ENCODE assay signal across 19 cellular contexts in the genomic region with DNA sequence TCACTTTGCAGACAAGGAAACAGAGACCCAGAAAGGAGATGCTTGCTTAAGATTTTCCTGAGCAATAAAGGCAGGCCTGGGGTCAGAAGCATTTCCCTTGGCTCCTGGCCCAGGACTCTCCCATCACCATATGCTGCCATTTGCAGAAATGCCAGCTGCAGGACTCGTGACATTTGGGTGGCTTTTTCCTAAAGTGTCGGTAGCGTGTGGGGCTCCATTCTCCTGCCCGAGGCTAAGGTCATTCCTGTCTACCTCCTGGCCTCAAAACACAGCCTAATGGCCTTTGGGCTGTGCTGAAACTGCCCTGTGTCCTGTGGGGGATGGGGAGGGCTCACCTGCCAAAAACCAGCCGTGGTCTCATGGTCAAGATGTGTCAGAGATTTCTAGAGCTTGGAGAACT.
DNase-seq lines count a peak whose midpoint lies in the region; ATAC-seq and TF ChIP-seq lines count a peak whose summit lies in the region.
"Had no signal": no experiment of that assay in that cellular context is flagged by ENCODE, and none has a peak within 500 bp of the region (broad histone marks: within the 10 kb centered on the region; RNA-seq: fewer than 3 reads in every experiment).

No MANE protein-coding gene starts in this region.

- TF ChIP-seq POLR2A in vagina (IDR thresholded peaks at IDR 0.05): no peak

- CTCF ChIA-PET in SK-N-SH (lab: Yijun Ruan, JAX): no interaction called here

- no peaks in the 10 kb centered on the region for H3K27me3 ChIP-seq in SK-N-SH (ENCODE audit: insufficient read depth)
- no peaks in the 10 kb centered on the region for H3K27me3 ChIP-seq in vagina
- H3K27me3 ChIP-seq: SJSA1 had no signal

- H4K20me1 ChIP-seq in SK-N-SH (ENCODE audit: insufficient read depth): no peaks in the 10 kb centered on the region

- H3K4me3 ChIP-seq in SK-N-SH (ENCODE audit: low read depth in 2 of 2, low read length in 1 of 2) (no peak overlapping the region), vagina (no peak overlapping the region)
- H3K4me3 ChIP-seq: SJSA1 had no signal

- peak; percentile 51 for DNase-seq in SK-N-SH
- DNase-seq in NCI-H1694 (lab: John Stamatoyannopoulos, UW): peak; percentile 6
- peak; percentile 92 for DNase-seq in RPMI8226
- no peak for DNase-seq in vagina (ENCODE audit: extremely low spot score in 2 of 2)
- no peak for DNase-seq in AG08396 (ENCODE audit: low spot score)
- DNase-seq: 8988T; AML-193; CD8-positive, alpha-beta T cell; GF-D8; NCI-H1092 treated with DMSO at 0.1 percent for 48 hours; NCI-H2081 treated with DMSO at 0.1 percent for 48 hours; NCI-H446 treated with DMSO at 0.1 percent for 48 hours; NCI-H774; SW 1271 had no signal

- no peak overlapping the region for H3K4me2 ChIP-seq in SK-N-SH

- WGBS in SK-N-SH (ENCODE audit: low lambda C conversion rate): 49% methylated on average over 3 of the region's 5 CpGs

- ATAC-seq in SK-N-SH treated with all-trans-retinoic acid at 6 μM for 48 hours (no peak; the same call in 2 of the 3 replicates), HG03039 (IDR thresholded peaks at IDR 0.05; ENCODE audit: unreplicated experiment) (no peak)
- ATAC-seq: CD8-positive, alpha-beta T cell; Panc1; Right ventricle myocardium inferior had no signal

- H3K9me2 ChIP-seq in SK-N-SH: no peaks in the 10 kb centered on the region

- H3K79me2 ChIP-seq in SK-N-SH (ENCODE audit: insufficient read depth): no peaks in the 10 kb centered on the region

- intact Hi-C loops in vagina (cut with DNase I): no loop called here

- H3K4me1 ChIP-seq in SK-N-SH (ENCODE audit: control insufficient read depth in 1 of 2, insufficient read depth in 2 of 2, low read depth in 1 of 2, low read length in 1 of 2): peaks cover 0 to 35% of the 10 kb centered on the region in 2 experiments; a peak in 2 of 4 replicates
- H3K4me1 ChIP-seq in vagina: no peaks in the 10 kb centered on the region
- H3K4me1 ChIP-seq: SJSA1 had no signal

- no peak for TF ChIP-seq EP300 in SK-N-SH (IDR thresholded peaks at IDR 0.05; ENCODE audit: borderline replicate concordance in 1 of 2, low read depth in 1 of 2, low read length in 1 of 2)

- no peaks in the 10 kb centered on the region for H3K36me3 ChIP-seq in SK-N-SH (replicated peaks in 1 of 2; ENCODE audit: control insufficient read depth in 1 of 2, insufficient read depth in 2 of 2, low read length in 1 of 2)
- no peaks in the 10 kb centered on the region for H3K36me3 ChIP-seq in vagina
- H3K36me3 ChIP-seq: SJSA1 had no signal

- TF ChIP-seq RAD21 in SK-N-SH (IDR thresholded peaks at IDR 0.05; ENCODE audit: low read length): no peak

- H3K27ac ChIP-seq in SK-N-SH (ENCODE audit: low read depth in 2 of 2, low read length in 1 of 2) (peak overlapping the region in 1 of 2 experiments; percentile 74; a peak in 2 of 4 replicates), vagina (no peak overlapping the region)
- H3K27ac ChIP-seq: SJSA1 had no signal

- H3K9me3 ChIP-seq in SK-N-SH (no peaks in the 10 kb centered on the region), vagina (no peaks in the 10 kb centered on the region)
- H3K9me3 ChIP-seq: SJSA1 had no signal

- no peak overlapping the region for H2AFZ ChIP-seq in SK-N-SH (ENCODE audit: low read depth)

- H3F3A ChIP-seq in SK-N-SH (replicated peaks; ENCODE audit: insufficient read depth): no peaks in the 10 kb centered on the region

- TF ChIP-seq CTCF in SK-N-SH (IDR thresholded peaks at IDR 0.05): no peak
- no peak for TF ChIP-seq CTCF in vagina (IDR thresholded peaks at IDR 0.05)

- H3K9ac ChIP-seq in SK-N-SH: no peak overlapping the region

- POLR2A ChIA-PET in SK-N-SH (lab: Yijun Ruan, JAX): no interaction called here

TF ChIP-seq in SK-N-SH, 30 proteins besides CTCF, POLR2A, EP300 and RAD21:
- TF ChIP-seq TAF1 (IDR thresholded peaks at IDR 0.05; ENCODE audit: borderline replicate concordance, low read depth, low read length): no peak
- peak; percentile 38; the same call in 1 of the 2 replicates for TF ChIP-seq RCOR1 (IDR thresholded peaks at IDR 0.05; ENCODE audit: low read length)
- TF ChIP-seq FOXJ3 (CRISPR knock-in tag; IDR thresholded peaks at IDR 0.05): 0 out of 2 replicates have a peak, but pooled peaks have one; percentile 36
TF ChIP-seq in SK-N-SH: peak in this region for 2.

TF ChIP-seq in SK-N-SH treated with all-trans-retinoic acid at 6 μM for 48 hours, 23 proteins besides CTCF, POLR2A, EP300 and RAD21:
- TF ChIP-seq ZNF8 (CRISPR knock-in tag; IDR thresholded peaks at IDR 0.05) (no peak), ZNF70 (CRISPR knock-in tag; IDR thresholded peaks at IDR 0.05) (no peak), ISL1 (CRISPR knock-in tag; IDR thresholded peaks at IDR 0.05) (no peak), ARNTL (CRISPR knock-in tag; IDR thresholded peaks at IDR 0.05; ENCODE audit: borderline replicate concordance, low read depth) (no peak), ZNF565 (CRISPR knock-in tag; conservative IDR thresholded peaks at IDR 0.05; ENCODE audit: low read depth) (no peak)
- TF ChIP-seq, protein P1, sequence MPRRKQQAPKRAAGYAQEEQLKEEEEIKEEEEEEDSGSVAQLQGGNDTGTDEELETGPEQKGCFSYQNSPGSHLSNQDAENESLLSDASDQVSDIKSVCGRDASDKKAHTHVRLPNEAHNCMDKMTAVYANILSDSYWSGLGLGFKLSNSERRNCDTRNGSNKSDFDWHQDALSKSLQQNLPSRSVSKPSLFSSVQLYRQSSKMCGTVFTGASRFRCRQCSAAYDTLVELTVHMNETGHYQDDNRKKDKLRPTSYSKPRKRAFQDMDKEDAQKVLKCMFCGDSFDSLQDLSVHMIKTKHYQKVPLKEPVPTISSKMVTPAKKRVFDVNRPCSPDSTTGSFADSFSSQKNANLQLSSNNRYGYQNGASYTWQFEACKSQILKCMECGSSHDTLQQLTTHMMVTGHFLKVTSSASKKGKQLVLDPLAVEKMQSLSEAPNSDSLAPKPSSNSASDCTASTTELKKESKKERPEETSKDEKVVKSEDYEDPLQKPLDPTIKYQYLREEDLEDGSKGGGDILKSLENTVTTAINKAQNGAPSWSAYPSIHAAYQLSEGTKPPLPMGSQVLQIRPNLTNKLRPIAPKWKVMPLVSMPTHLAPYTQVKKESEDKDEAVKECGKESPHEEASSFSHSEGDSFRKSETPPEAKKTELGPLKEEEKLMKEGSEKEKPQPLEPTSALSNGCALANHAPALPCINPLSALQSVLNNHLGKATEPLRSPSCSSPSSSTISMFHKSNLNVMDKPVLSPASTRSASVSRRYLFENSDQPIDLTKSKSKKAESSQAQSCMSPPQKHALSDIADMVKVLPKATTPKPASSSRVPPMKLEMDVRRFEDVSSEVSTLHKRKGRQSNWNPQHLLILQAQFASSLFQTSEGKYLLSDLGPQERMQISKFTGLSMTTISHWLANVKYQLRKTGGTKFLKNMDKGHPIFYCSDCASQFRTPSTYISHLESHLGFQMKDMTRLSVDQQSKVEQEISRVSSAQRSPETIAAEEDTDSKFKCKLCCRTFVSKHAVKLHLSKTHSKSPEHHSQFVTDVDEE (CRISPR knock-in tag; IDR thresholded peaks at IDR 0.05): no peak
- TF ChIP-seq, protein P2, sequence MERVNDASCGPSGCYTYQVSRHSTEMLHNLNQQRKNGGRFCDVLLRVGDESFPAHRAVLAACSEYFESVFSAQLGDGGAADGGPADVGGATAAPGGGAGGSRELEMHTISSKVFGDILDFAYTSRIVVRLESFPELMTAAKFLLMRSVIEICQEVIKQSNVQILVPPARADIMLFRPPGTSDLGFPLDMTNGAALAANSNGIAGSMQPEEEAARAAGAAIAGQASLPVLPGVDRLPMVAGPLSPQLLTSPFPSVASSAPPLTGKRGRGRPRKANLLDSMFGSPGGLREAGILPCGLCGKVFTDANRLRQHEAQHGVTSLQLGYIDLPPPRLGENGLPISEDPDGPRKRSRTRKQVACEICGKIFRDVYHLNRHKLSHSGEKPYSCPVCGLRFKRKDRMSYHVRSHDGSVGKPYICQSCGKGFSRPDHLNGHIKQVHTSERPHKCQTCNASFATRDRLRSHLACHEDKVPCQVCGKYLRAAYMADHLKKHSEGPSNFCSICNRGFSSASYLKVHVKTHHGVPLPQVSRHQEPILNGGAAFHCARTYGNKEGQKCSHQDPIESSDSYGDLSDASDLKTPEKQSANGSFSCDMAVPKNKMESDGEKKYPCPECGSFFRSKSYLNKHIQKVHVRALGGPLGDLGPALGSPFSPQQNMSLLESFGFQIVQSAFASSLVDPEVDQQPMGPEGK (CRISPR knock-in tag; IDR thresholded peaks at IDR 0.05; ENCODE audit: borderline replicate concordance): no peak
TF ChIP-seq in SK-N-SH treated with all-trans-retinoic acid at 6 μM for 48 hours: peak in this region for 0.

Comparison
In these comparisons a context has a peak if more than half of its experiments do, and no peak if none do; other contexts are left out.
1. DNase-seq: peak in SK-N-SH (single experiment), NCI-H1694 (single experiment) and RPMI8226 (single experiment); none in vagina (0 of 2) and AG08396 (single experiment).